ENCODE assay signal across 8 cellular contexts in genomic region chr10:45726703-45727420, GRCh38. TPM values are rescaled to one million over a fixed set of nuclear protein-coding genes. Genes with fewer than 3 reads are reported as not detected.
DNase-seq lines count a peak whose midpoint lies in the region; ATAC-seq, FAIRE-seq and TF ChIP-seq lines count a peak whose summit lies in the region.
"Not testable (repeated sequence)": the region's sequence is repeated elsewhere in the genome, so short reads cannot be mapped to it uniquely, and the experiment has no call there.

WASHC2C (plus strand) TSS chr10:45727266; CDS start chr10:45727318, 52 bp downstream.

- not testable (repeated sequence) for H3K9me3 ChIP-seq in naive thymus-derived CD4-positive, alpha-beta T cell (ENCODE audit: control insufficient read depth in 2 of 3, low read length in 3 of 3)

- H3K27me3 ChIP-seq in naive thymus-derived CD4-positive, alpha-beta T cell (ENCODE audit: control insufficient read depth in 2 of 2, insufficient read depth in 2 of 2, low read length in 2 of 2), result not testable (repeated sequence)

- not testable (repeated sequence) for H3K36me3 Mint-ChIP-seq in naive thymus-derived CD4-positive, alpha-beta T cell; stimulated activated memory B cell treated with anti-CD40 and anti-IgM and Interleukin-4, amounts not matched to agents 10 μg/mL and 1 μg/mL and 100 μg/mL, for 72 hours

- peak; percentile 96 for ATAC-seq in naive thymus-derived CD4-positive, alpha-beta T cell
- ATAC-seq in stimulated activated memory B cell treated with anti-CD40 and anti-IgM and Interleukin-4, amounts not matched to agents 10 μg/mL and 1 μg/mL and 100 μg/mL, for 72 hours, result peak; percentile 96

- H3K4me3 ChIP-seq in LNCaP clone FGC (ENCODE audit: low read depth, low read length), result peak within 1 kb of the TSS; percentile 71
- peak within 1 kb of the TSS; percentile 58 for H3K4me3 ChIP-seq in naive thymus-derived CD4-positive, alpha-beta T cell (ENCODE audit: low read length)

- POLR2A ChIA-PET in naive thymus-derived CD4-positive, alpha-beta T cell (lab: Charles Lee), result interaction anchor here (0.6 to 1.4 kb wide), 3 partner anchors 12 to 308 kb away, joined by 3 to 5 read pairs (median 3); no protein-coding TSS in a partner anchor

- peak; percentile 68 for FAIRE-seq in H54 (lab: Jason Lieb, UNC)

- not testable (repeated sequence) for H3K9me3 Mint-ChIP-seq in naive thymus-derived CD4-positive, alpha-beta T cell; stimulated activated memory B cell treated with anti-CD40 and anti-IgM and Interleukin-4, amounts not matched to agents 10 μg/mL and 1 μg/mL and 100 μg/mL, for 72 hours

- CTCF ChIA-PET in naive thymus-derived CD4-positive, alpha-beta T cell (lab: Charles Lee), result not testable (repeated sequence)

- DNase-seq in ELF-1 (ENCODE audit: low read depth, low spot score) (peak; percentile 97), H54 (ENCODE audit: insufficient read length, low spot score) (peak; percentile 28), LNCaP clone FGC (ENCODE audit: low read depth) (peak; percentile 8), SIG-M5 treated with dmso at 0.1 percent for 504 hours (lab: John Stamatoyannopoulos, UW; ENCODE audit: unreplicated experiment) (peak; percentile 64), fibroblast of peridontal ligament (ENCODE audit: extremely low read depth) (peak; percentile 52)
- DNase-seq in activated effector memory CD4-positive, alpha-beta T cell treated with anti-CD3 and anti-CD28 coated beads, Interleukin-2, amount 50 U/mL, for 16 hours, result peak; percentile 97
- peak; percentile 82 to 99 (median 94) for DNase-seq in naive thymus-derived CD4-positive, alpha-beta T cell

- H3K27ac Mint-ChIP-seq in naive thymus-derived CD4-positive, alpha-beta T cell, result peak within 1 kb of the TSS; percentile 85 to 94 (median 90)
- H3K27ac Mint-ChIP-seq in stimulated activated memory B cell treated with anti-CD40 and anti-IgM and Interleukin-4, amounts not matched to agents 10 μg/mL and 1 μg/mL and 100 μg/mL, for 72 hours, result peak within 1 kb of the TSS; percentile 95

- intact Hi-C loops in naive thymus-derived CD4-positive, alpha-beta T cell (cut with micrococcal nuclease), result loop anchor here in 1 of 2 donors (2.0 kb wide), 2 partner anchors 54 to 262 kb away; partner anchors contain the start of gene ZFAND4

- H3K4me1 Mint-ChIP-seq in naive thymus-derived CD4-positive, alpha-beta T cell, result peaks cover 0 to 18% (median 13%) of the 10 kb centered on the region in 7 donors
- H3K4me1 Mint-ChIP-seq in stimulated activated memory B cell treated with anti-CD40 and anti-IgM and Interleukin-4, amounts not matched to agents 10 μg/mL and 1 μg/mL and 100 μg/mL, for 72 hours, result peaks cover 14% of the 10 kb centered on the region

- peak; percentile 53 for TF ChIP-seq POLR2A in H54 (IDR thresholded peaks at IDR 0.05; ENCODE audit: low read depth, low read length)

- H3K27ac ChIP-seq in naive thymus-derived CD4-positive, alpha-beta T cell (ENCODE audit: low read depth, low read length), result peak within 1 kb of the TSS; percentile 68

- not testable (repeated sequence) for H3K36me3 ChIP-seq in naive thymus-derived CD4-positive, alpha-beta T cell (ENCODE audit: control insufficient read depth in 2 of 3, insufficient read depth in 3 of 3, low read length in 3 of 3)

- TF ChIP-seq CTCF in LNCaP clone FGC (IDR thresholded peaks at IDR 0.05; ENCODE audit: control insufficient read depth, extremely low read depth, insufficient read depth), result not testable (repeated sequence)

- not testable (repeated sequence) for H3K4me1 ChIP-seq in naive thymus-derived CD4-positive, alpha-beta T cell (ENCODE audit: control insufficient read depth in 2 of 2, insufficient read depth in 2 of 2, low read length in 2 of 2)

- H3K4me3 Mint-ChIP-seq in naive thymus-derived CD4-positive, alpha-beta T cell, result peak within 1 kb of the TSS; percentile 72 to 91 (median 84)
- H3K4me3 Mint-ChIP-seq in stimulated activated memory B cell treated with anti-CD40 and anti-IgM and Interleukin-4, amounts not matched to agents 10 μg/mL and 1 μg/mL and 100 μg/mL, for 72 hours, result peak within 1 kb of the TSS; percentile 92

- not testable (repeated sequence) for H3K27me3 Mint-ChIP-seq in naive thymus-derived CD4-positive, alpha-beta T cell; stimulated activated memory B cell treated with anti-CD40 and anti-IgM and Interleukin-4, amounts not matched to agents 10 μg/mL and 1 μg/mL and 100 μg/mL, for 72 hours

RNA-seq across cellular contexts. Expression of gene WASHC2C, which starts in this region (rescaled TPM):
- 10 to 100 TPM; 54.7 to 76.0 (median 67.8) TPM for total RNA-seq in naive thymus-derived CD4-positive, alpha-beta T cell
- 10 to 100 TPM; 13.7 to 35.9 TPM for polyA plus RNA-seq in naive thymus-derived CD4-positive, alpha-beta T cell

Comparison
In these comparisons a context has a peak if more than half of its experiments do, and no peak if none do; other contexts are left out.
1. Peak in every context shown above with its lines: DNase-seq, ATAC-seq, H3K4me3 ChIP-seq and H3K27ac ChIP-seq.
2. DNase-seq: peak in every context shown above with its lines; median percentile 97 in ELF-1; 97 in activated effector memory CD4-positive, alpha-beta T cell treated with anti-CD3 and anti-CD28 coated beads, Interleukin-2, amount 50 U/mL, for 16 hours; 94 in naive thymus-derived CD4-positive, alpha-beta T cell; 64 in SIG-M5 treated with dmso at 0.1 percent for 504 hours; 52 in fibroblast of peridontal ligament; 28 in H54; 8 in LNCaP clone FGC.